8 cellular contexts compared by ENCODE assay signal in the genomic region with DNA sequence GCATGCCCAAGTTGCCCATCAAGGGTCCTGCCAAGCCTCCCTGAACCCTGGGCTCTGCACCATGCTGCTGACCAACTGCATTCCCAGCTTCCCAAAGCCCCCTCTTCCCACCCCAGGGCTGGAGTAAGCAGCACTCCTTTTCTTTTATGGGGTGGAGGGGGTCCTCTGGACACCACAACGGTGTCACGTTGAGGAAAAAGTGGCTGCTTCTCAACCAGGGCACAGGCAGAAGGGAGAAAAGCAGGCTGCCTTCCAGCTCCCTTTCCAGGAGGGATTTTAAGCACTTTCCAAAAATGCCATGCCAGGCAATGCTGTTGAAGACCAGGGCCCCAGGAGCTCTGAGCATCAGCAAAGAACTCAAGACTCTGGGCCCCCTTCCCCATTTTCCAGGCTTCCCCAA. TPM values are rescaled to one million over a fixed set of nuclear protein-coding genes. Genes with fewer than 3 reads are reported as not detected.
DNase-seq lines count a peak whose midpoint lies in the region; ATAC-seq and TF ChIP-seq lines count a peak whose summit lies in the region.

No MANE protein-coding gene starts in this region.

- no peaks in the 10 kb centered on the region for H3K9me3 ChIP-seq in PC-9 (ENCODE audit: insufficient read depth, low read depth)

- H3K36me3 ChIP-seq in PC-9 (ENCODE audit: low read depth) = no peaks in the 10 kb centered on the region

- intact Hi-C loops in PC-9 (cut with micrococcal nuclease; ENCODE audit: unreplicated experiment) = no loop called here

- no peak overlapping the region for H2AFZ ChIP-seq in PC-9

- H3K9me3 Mint-ChIP-seq in stimulated activated effector memory CD8-positive, alpha-beta T cell treated with anti-CD3 and anti-CD28 coated beads, Interleukin-12 subunit alpha, Interleukin-12 subunit beta, amount 100 ng/mL, for 72 hours = no peaks in the 10 kb centered on the region

- peaks cover 19% of the 10 kb centered on the region; the same call in 1 of the 2 replicates for H3K4me1 ChIP-seq in PC-9 (replicated peaks; ENCODE audit: insufficient read depth)

- no peaks in the 10 kb centered on the region for H3K9me2 ChIP-seq in PC-9 (ENCODE audit: insufficient read depth)

- H3K27me3 ChIP-seq in PC-9 (ENCODE audit: insufficient read depth, low read depth) = no peaks in the 10 kb centered on the region

- no peaks in the 10 kb centered on the region for H3K79me2 ChIP-seq in PC-9 (ENCODE audit: low read depth)

- POLR2A ChIA-PET in PC-9 (lab: Charles Lee; ENCODE audit: unreplicated experiment) = interaction anchor here (0.6 to 0.7 kb wide), 2 partner anchors 42 to 177 kb away, joined by 4 read pairs; no protein-coding TSS in a partner anchor

- H3K4me2 ChIP-seq in PC-9 = peak overlapping the region; percentile 83

- CTCF ChIA-PET in PC-9 (lab: Charles Lee) = interaction anchor here (0.6 to 0.7 kb wide), 3 partner anchors 29 to 603 kb away, joined by 4 to 6 read pairs (median 5); no protein-coding TSS in a partner anchor

- no TSS peak for BruUV-seq in PC-9 (replicated peaks; lab: Mats Ljungman, UMichigan)

- DNase-seq in NCI-H748 (lab: John Stamatoyannopoulos, UW; ENCODE audit: unreplicated experiment) (peak; percentile 88), NCI-H748 treated with DMSO at 0.1 percent for 48 hours (lab: John Stamatoyannopoulos, UW) (no peak), PC-9 (no peak), epithelial cell of proximal tubule (ENCODE audit: low read depth) (no peak), NCI-H1436 treated with DMSO at 0.1 percent for 48 hours (lab: John Stamatoyannopoulos, UW) (no peak), retina (no peak), NOMO-1 treated with dmso at 0.1 percent for 144 hours (lab: John Stamatoyannopoulos, UW; ENCODE audit: unreplicated experiment) (no peak)
- DNase-seq in stimulated activated effector memory CD8-positive, alpha-beta T cell treated with anti-CD3 and anti-CD28 coated beads, Interleukin-12 subunit alpha, Interleukin-12 subunit beta, amount 100 ng/mL, for 72 hours (ENCODE audit: low spot score in 2 of 2) = no peak

- H3F3A ChIP-seq in PC-9 (ENCODE audit: insufficient read depth, low read depth) = peaks cover 10% of the 10 kb centered on the region; the same call in 1 of the 2 replicates

- no peak overlapping the region for H3K27ac ChIP-seq in PC-9

- no peak for TF ChIP-seq CTCF in PC-9 (conservative IDR thresholded peaks at IDR 0.05)
- TF ChIP-seq CTCF in epithelial cell of proximal tubule (conservative IDR thresholded peaks at IDR 0.05; ENCODE audit: low read depth, low read length) = no peak

- H3K4me3 ChIP-seq in PC-9 = peak overlapping the region; percentile 60; the same call in 1 of the 2 replicates
- H3K4me3 ChIP-seq in epithelial cell of proximal tubule (ENCODE audit: low read depth, low read length) = peak overlapping the region; percentile 60

- no peak for ATAC-seq in stimulated activated effector memory CD8-positive, alpha-beta T cell treated with anti-CD3 and anti-CD28 coated beads, Interleukin-12 subunit alpha, Interleukin-12 subunit beta, amount 100 ng/mL, for 72 hours

- H3K27ac Mint-ChIP-seq in stimulated activated effector memory CD8-positive, alpha-beta T cell treated with anti-CD3 and anti-CD28 coated beads, Interleukin-12 subunit alpha, Interleukin-12 subunit beta, amount 100 ng/mL, for 72 hours = no peak overlapping the region

- H3K36me3 Mint-ChIP-seq in stimulated activated effector memory CD8-positive, alpha-beta T cell treated with anti-CD3 and anti-CD28 coated beads, Interleukin-12 subunit alpha, Interleukin-12 subunit beta, amount 100 ng/mL, for 72 hours = no peaks in the 10 kb centered on the region

- H3K4me1 Mint-ChIP-seq in stimulated activated effector memory CD8-positive, alpha-beta T cell treated with anti-CD3 and anti-CD28 coated beads, Interleukin-12 subunit alpha, Interleukin-12 subunit beta, amount 100 ng/mL, for 72 hours = peaks cover 31% of the 10 kb centered on the region

- peak overlapping the region; percentile 76 for H3K4me3 Mint-ChIP-seq in stimulated activated effector memory CD8-positive, alpha-beta T cell treated with anti-CD3 and anti-CD28 coated beads, Interleukin-12 subunit alpha, Interleukin-12 subunit beta, amount 100 ng/mL, for 72 hours

- H4K20me1 ChIP-seq in PC-9 (ENCODE audit: insufficient read depth) = no peaks in the 10 kb centered on the region

RNA-seq across cellular contexts. Expression of a gene that starts 0.7 kb away (rescaled TPM):
- total RNA-seq in PC-9 (2021) (12.9 and 14.0 TPM in 2 replicates), epithelial cell of proximal tubule (1.8 and 4.2 TPM in 2 replicates)

RNA-seq across cellular contexts. Expression of a gene that starts 26.7 kb away (rescaled TPM):
- total RNA-seq in PC-9 (2021) (79.4 and 91.1 TPM in 2 replicates), epithelial cell of proximal tubule (42.2 and 50.5 TPM in 2 replicates)
